ENCODE assay signal across 1 cellular context in genomic region chr6:82589509-82590206, GRCh38.
TF ChIP-seq lines count a peak whose summit lies in the region.

No MANE protein-coding gene starts in this region.

TF ChIP-seq in GM23338, 12 proteins besides CTCF, POLR2A, EP300 and RAD21 (continued from another document):
- TF ChIP-seq, protein P1, sequence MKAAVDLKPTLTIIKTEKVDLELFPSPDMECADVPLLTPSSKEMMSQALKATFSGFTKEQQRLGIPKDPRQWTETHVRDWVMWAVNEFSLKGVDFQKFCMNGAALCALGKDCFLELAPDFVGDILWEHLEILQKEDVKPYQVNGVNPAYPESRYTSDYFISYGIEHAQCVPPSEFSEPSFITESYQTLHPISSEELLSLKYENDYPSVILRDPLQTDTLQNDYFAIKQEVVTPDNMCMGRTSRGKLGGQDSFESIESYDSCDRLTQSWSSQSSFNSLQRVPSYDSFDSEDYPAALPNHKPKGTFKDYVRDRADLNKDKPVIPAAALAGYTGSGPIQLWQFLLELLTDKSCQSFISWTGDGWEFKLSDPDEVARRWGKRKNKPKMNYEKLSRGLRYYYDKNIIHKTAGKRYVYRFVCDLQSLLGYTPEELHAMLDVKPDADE (IDR thresholded peaks at IDR 0.05): no peak
- TF ChIP-seq JUNB (IDR thresholded peaks at IDR 0.05; ENCODE audit: unreplicated experiment) (no peak), NANOG (IDR thresholded peaks at IDR 0.05; ENCODE audit: borderline replicate concordance) (no peak), EZH2 (IDR thresholded peaks at IDR 0.05; ENCODE audit: low read depth, unreplicated experiment) (no peak), STAT1 (IDR thresholded peaks at IDR 0.05; ENCODE audit: unreplicated experiment) (no peak)
